In the genomic region with DNA sequence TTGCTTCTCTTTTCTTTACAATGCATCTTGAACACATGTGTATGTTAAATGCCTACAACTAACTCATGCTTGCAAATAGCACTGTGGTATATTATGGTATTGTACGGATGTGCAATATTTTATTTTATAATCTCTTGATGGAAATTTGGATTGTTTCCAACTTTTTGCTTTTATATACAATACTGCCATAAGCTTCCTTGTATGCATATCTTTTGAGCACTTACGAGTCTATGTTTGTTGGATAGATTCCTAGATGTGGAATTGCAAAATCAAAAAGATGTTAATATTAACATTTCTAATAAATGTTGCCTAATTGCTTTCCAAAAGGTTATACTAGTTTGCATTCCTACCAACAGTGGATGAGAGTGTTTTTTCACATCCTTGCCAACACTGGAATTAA, we compare ENCODE assay signal across 21 cellular contexts. TPM values are rescaled to one million over a fixed set of nuclear protein-coding genes. Genes with fewer than 3 reads are reported as not detected.
"Had no signal": no experiment of that assay in that cellular context is flagged by ENCODE, and none has a peak within 500 bp of the region (broad histone marks: within the 10 kb centered on the region; RNA-seq: fewer than 3 reads in every experiment).

No MANE protein-coding gene starts in this region.

- H3K4me1 ChIP-seq: foreskin keratinocyte had no signal

- H3K27me3 ChIP-seq: dorsolateral prefrontal cortex, gastroesophageal sphincter, thyroid gland had no signal

- H3K4me3 ChIP-seq: dorsolateral prefrontal cortex, gastroesophageal sphincter, heart left ventricle, lower lobe of right lung, psoas muscle, thyroid gland had no signal

- H3K27ac ChIP-seq: dorsolateral prefrontal cortex, foreskin keratinocyte, lower lobe of right lung, psoas muscle, thyroid gland had no signal

- H3K9me3 ChIP-seq: gastroesophageal sphincter, heart left ventricle, lower lobe of right lung, psoas muscle, thyroid gland had no signal

- H3K36me3 ChIP-seq: gastroesophageal sphincter, heart left ventricle, lower lobe of right lung, thyroid gland had no signal

- DNase-seq: dorsolateral prefrontal cortex; effector CD4-positive, alpha-beta T cell; foreskin keratinocyte; heart left ventricle; hippocampal formation; immature natural killer cell; left ventricle myocardium superior; lower lobe of right lung; naive thymus-derived CD8-positive, alpha-beta T cell; nephron progenitor cell; nucleus accumbens; psoas muscle; right cardiac atrium; small intestine; stimulated activated CD4-positive, alpha-beta T cell treated with anti-CD3 and anti-CD28 coated beads, Interleukin-15, amount 100 ng/mL, for 24 hours; stimulated activated CD4-positive, alpha-beta T cell treated with anti-CD3 and anti-CD28 coated beads, Interleukin-2, amount 100 ng/mL, for 48 hours; stimulated activated naive B cell treated with anti-CD40 and anti-IgM and Interleukin-4, amounts not matched to agents 10 μg/mL and 1 μg/mL and 100 μg/mL, for 72 hours; stimulated activated naive CD8-positive, alpha-beta T cell treated with anti-CD3 and anti-CD28 coated beads, Interleukin-15, amount 100 ng/mL, for 72 hours; thyroid gland had no signal

RNA-seq across cellular contexts. Expression of a gene that starts 3.4 kb away (rescaled TPM):
- total RNA-seq: osteocyte had no signal
